ENCODE assay signal across 12 cellular contexts in the genomic region with DNA sequence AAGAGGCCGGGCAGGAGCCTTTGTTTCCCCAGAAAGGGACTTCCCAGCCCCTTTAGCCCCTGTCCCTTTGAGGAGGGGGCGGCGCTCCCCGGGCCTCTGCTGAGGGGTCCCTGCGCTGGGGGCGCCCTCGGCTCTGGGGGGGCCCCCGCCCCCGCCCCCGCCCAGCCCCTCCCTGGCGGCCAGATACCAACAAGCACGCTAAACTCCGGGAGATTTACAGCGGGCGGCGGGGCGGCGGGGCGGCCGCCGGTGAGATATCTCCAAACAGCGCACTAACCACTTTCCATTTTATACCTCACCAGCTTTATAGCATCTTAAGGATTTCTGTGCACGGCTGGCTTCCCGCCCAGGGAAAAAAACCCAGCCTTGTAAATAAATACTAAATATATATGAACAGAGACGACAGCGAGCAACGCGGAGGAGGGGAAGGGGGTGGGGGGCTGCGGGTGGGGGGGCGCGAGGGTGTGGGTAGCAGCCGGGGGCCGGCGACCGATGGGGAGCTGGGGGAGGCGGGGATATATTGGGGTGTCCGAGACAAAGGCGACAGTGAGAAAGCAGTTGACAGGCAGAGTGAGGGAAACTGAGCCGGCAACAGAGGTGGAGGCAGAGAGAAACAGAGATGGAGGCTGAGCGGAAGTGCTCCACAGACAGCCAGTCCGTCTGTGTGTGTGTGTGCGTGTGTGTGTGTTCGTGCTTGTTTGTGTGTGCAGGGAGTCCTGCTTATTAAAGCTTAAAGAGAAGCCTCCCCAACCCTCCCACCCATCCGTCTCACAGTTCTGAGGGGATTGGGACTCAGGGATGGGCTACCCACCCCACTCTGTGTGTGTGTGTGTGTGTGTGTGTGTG.
DNase-seq lines count a peak whose midpoint lies in the region; ATAC-seq, FAIRE-seq and TF ChIP-seq lines count a peak whose summit lies in the region.
"Had no signal": no experiment of that assay in that cellular context is flagged by ENCODE, and none has a peak within 500 bp of the region (broad histone marks: within the 10 kb centered on the region; RNA-seq: fewer than 3 reads in every experiment).

No MANE protein-coding gene starts in this region.

- H3K27ac Mint-ChIP-seq in activated T-helper 1 cell treated with anti-CD3 and anti-CD28 coated beads, Interleukin-12 subunit alpha, Interleukin-12 subunit beta, Interleukin-2, Interleukin-4 antibody, amounts not matched to agents 30 ng/mL and 10 ng/mL and 1 ng/mL, durations not matched to agents 14 hours and 24 hours and 36 hours = no peak overlapping the region

- H3K36me3 ChIP-seq in upper lobe of right lung (no peaks in the 10 kb centered on the region), small intestine (ENCODE audit: control insufficient read depth in 2 of 2, insufficient read depth in 2 of 2, low read length in 2 of 2) (no peaks in the 10 kb centered on the region)

- no peaks in the 10 kb centered on the region for H3K9me3 Mint-ChIP-seq in activated T-helper 1 cell treated with anti-CD3 and anti-CD28 coated beads, Interleukin-12 subunit alpha, Interleukin-12 subunit beta, Interleukin-2, Interleukin-4 antibody, amounts not matched to agents 30 ng/mL and 10 ng/mL and 1 ng/mL, durations not matched to agents 14 hours and 24 hours and 36 hours

- ATAC-seq in upper lobe of right lung (no peak), GM21367 (IDR thresholded peaks at IDR 0.05; ENCODE audit: unreplicated experiment) (no peak)

- peaks cover 39% of the 10 kb centered on the region for H3K27me3 Mint-ChIP-seq in activated T-helper 1 cell treated with anti-CD3 and anti-CD28 coated beads, Interleukin-12 subunit alpha, Interleukin-12 subunit beta, Interleukin-2, Interleukin-4 antibody, amounts not matched to agents 30 ng/mL and 10 ng/mL and 1 ng/mL, durations not matched to agents 14 hours and 24 hours and 36 hours (ENCODE audit: insufficient read depth)

- intact Hi-C loops in activated T-helper 1 cell treated with anti-CD3 and anti-CD28 coated beads, Interleukin-12 subunit alpha, Interleukin-12 subunit beta, Interleukin-2, Interleukin-4 antibody, amounts not matched to agents 30 ng/mL and 10 ng/mL and 1 ng/mL, durations not matched to agents 14 hours and 24 hours and 36 hours (cut with micrococcal nuclease) = no loop called here
- intact Hi-C loops in upper lobe of right lung (cut with DNase I) = no loop called here

- peaks cover 70% of the 10 kb centered on the region for H3K27me3 ChIP-seq in upper lobe of right lung
- H3K27me3 ChIP-seq in small intestine (ENCODE audit: control insufficient read depth in 2 of 2, insufficient read depth in 2 of 2, low read length in 2 of 2) = peaks cover 0 to 40% of the 10 kb centered on the region in 2 donors

- 11 to 25% (median 20%) methylated on average over 43 to 44 of the region's 44 CpGs for WGBS in small intestine, 3 donors

- H3K4me3 ChIP-seq in fibroblast of the aortic adventitia (ENCODE audit: low read depth, low read length) = no peak overlapping the region
- H3K4me3 ChIP-seq in upper lobe of right lung = no peak overlapping the region
- no peak overlapping the region for H3K4me3 ChIP-seq in small intestine (ENCODE audit: low read depth in 1 of 2, low read length in 2 of 2)

- H3K9me3 ChIP-seq in upper lobe of right lung (no peaks in the 10 kb centered on the region), small intestine (ENCODE audit: control insufficient read depth, low read depth) (no peaks in the 10 kb centered on the region)

- TF ChIP-seq CTCF in fibroblast of the aortic adventitia (IDR thresholded peaks at IDR 0.05; ENCODE audit: insufficient read depth, low read length) = no peak
- no peak for TF ChIP-seq CTCF in upper lobe of right lung (IDR thresholded peaks at IDR 0.05)

- H3K4me1 ChIP-seq in upper lobe of right lung (no peaks in the 10 kb centered on the region), small intestine (ENCODE audit: control insufficient read depth in 2 of 2, insufficient read depth in 1 of 2, low read depth in 1 of 2, low read length in 1 of 2) (no peaks in the 10 kb centered on the region)

- H3K36me3 Mint-ChIP-seq in activated T-helper 1 cell treated with anti-CD3 and anti-CD28 coated beads, Interleukin-12 subunit alpha, Interleukin-12 subunit beta, Interleukin-2, Interleukin-4 antibody, amounts not matched to agents 30 ng/mL and 10 ng/mL and 1 ng/mL, durations not matched to agents 14 hours and 24 hours and 36 hours (ENCODE audit: low read depth) = no peaks in the 10 kb centered on the region

- FAIRE-seq in small intestine (lab: Jason Lieb, UNC) = no peak

- DNase-seq in activated T-helper 1 cell treated with Interleukin-2 at 50 U/mL for 16 hours (ENCODE audit: low read depth) (peak; percentile 39), fibroblast of the aortic adventitia (ENCODE audit: low read depth) (peak; percentile 2), upper lobe of right lung (peak; percentile 30), small intestine (no peak), SW 1271 (lab: John Stamatoyannopoulos, UW) (no peak)
- DNase-seq in activated T-helper 1 cell treated with anti-CD3 and anti-CD28 coated beads, Interleukin-12 subunit alpha, Interleukin-12 subunit beta, Interleukin-2, Interleukin-4 antibody, amounts not matched to agents 30 ng/mL and 10 ng/mL and 1 ng/mL, durations not matched to agents 14 hours and 24 hours and 36 hours (ENCODE audit: low spot score) = no peak
- DNase-seq in activated CD8-positive, alpha-beta memory T cell treated with anti-CD3 and anti-CD28 coated beads, Interleukin-2, amount 50 U/mL, for 1 hour (ENCODE audit: extremely low read depth) = peak; percentile 14
- DNase-seq: cortex of kidney, glutamatergic neuron, mammary epithelial cell had no signal

- H3K4me3 Mint-ChIP-seq in activated T-helper 1 cell treated with anti-CD3 and anti-CD28 coated beads, Interleukin-12 subunit alpha, Interleukin-12 subunit beta, Interleukin-2, Interleukin-4 antibody, amounts not matched to agents 30 ng/mL and 10 ng/mL and 1 ng/mL, durations not matched to agents 14 hours and 24 hours and 36 hours = no peak overlapping the region

- H3K27ac ChIP-seq in upper lobe of right lung (no peak overlapping the region), small intestine (ENCODE audit: low read depth in 1 of 2, low read length in 1 of 2) (no peak overlapping the region)
- H3K27ac ChIP-seq: RWPE1 had no signal

- no peaks in the 10 kb centered on the region for H3K4me1 Mint-ChIP-seq in activated T-helper 1 cell treated with anti-CD3 and anti-CD28 coated beads, Interleukin-12 subunit alpha, Interleukin-12 subunit beta, Interleukin-2, Interleukin-4 antibody, amounts not matched to agents 30 ng/mL and 10 ng/mL and 1 ng/mL, durations not matched to agents 14 hours and 24 hours and 36 hours (ENCODE audit: low read depth)

Comparison
In these comparisons a context has a peak if more than half of its experiments do, and no peak if none do; other contexts are left out.
1. DNase-seq: peak in activated T-helper 1 cell treated with Interleukin-2 at 50 U/mL for 16 hours (single experiment), activated CD8-positive, alpha-beta memory T cell treated with anti-CD3 and anti-CD28 coated beads, Interleukin-2, amount 50 U/mL, for 1 hour (single experiment), fibroblast of the aortic adventitia (single experiment) and upper lobe of right lung (single experiment); none in activated T-helper 1 cell treated with anti-CD3 and anti-CD28 coated beads, Interleukin-12 subunit alpha, Interleukin-12 subunit beta, Interleukin-2, Interleukin-4 antibody, amounts not matched to agents 30 ng/mL and 10 ng/mL and 1 ng/mL, durations not matched to agents 14 hours and 24 hours and 36 hours (single experiment), small intestine (single experiment) and SW 1271 (0 of 2).